19 cellular contexts compared by ENCODE assay signal in the genomic region with DNA sequence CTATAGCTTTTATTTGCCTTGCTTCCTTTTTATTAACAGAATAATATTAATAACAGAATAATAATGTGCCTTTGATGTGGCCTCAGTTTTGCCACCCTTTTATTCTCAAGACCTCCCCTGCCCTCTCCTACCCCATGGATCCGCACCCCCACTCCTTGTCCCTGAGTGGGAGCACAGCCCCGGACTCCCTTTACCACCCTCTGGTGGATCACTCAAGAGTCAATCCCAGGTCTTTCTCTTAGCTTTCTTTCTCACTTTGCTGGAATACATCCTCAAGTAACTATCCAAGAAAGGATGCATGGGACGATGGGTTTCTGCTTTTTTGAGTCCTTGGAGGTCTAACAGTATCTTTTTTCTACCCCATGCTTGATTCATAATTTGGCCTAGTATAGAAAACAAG.
DNase-seq lines count a peak whose midpoint lies in the region; ATAC-seq and TF ChIP-seq lines count a peak whose summit lies in the region.
"Had no signal": no experiment of that assay in that cellular context is flagged by ENCODE, and none has a peak within 500 bp of the region (broad histone marks: within the 10 kb centered on the region; RNA-seq: fewer than 3 reads in every experiment).

No MANE protein-coding gene starts in this region.

- H3F3A ChIP-seq in smooth muscle cell (ENCODE audit: low read depth): peaks cover 15% of the 10 kb centered on the region
- H3F3A ChIP-seq in MM.1S (ENCODE audit: insufficient read depth, low read length): no peaks in the 10 kb centered on the region; the same call in 1 of the 2 replicates

- peak; percentile 20 for DNase-seq in activated T-cell treated with anti-CD3 and anti-CD28 coated beads, Interleukin-2, amount 50 U/mL, for 24 hours
- no peak for DNase-seq in activated T-cell treated with anti-CD3 and anti-CD28 coated beads for 4 hours
- DNase-seq in GM10248 (ENCODE audit: extremely low spot score): peak; percentile 6
- no peak for DNase-seq in effector memory CD8-positive, alpha-beta T cell
- no peak for DNase-seq in smooth muscle cell (lab: John Stamatoyannopoulos, UW; ENCODE audit: unreplicated experiment)
- no peak for DNase-seq in cerebellar nuclear complex (lab: John Stamatoyannopoulos, UW)
- no peak for DNase-seq in osteoblast (ENCODE audit: insufficient read length, low spot score, missing footprints)
- DNase-seq in MM.1S: no peak
- DNase-seq: activated naive CD4-positive, alpha-beta T cell treated with anti-CD3 and anti-CD28 coated beads for 36 hours; IMR-90; NCI-H2029 treated with DMSO at 0.1 percent for 48 hours; NCI-H524; PC-9; posterior cingulate gyrus; stimulated activated CD4-positive, alpha-beta T cell treated with anti-CD3 and anti-CD28 coated beads, Interleukin-12 subunit alpha, Interleukin-12 subunit beta, amount 100 ng/mL, for 4 hours; stimulated activated naive CD4-positive, alpha-beta T cell had no signal

- no peaks in the 10 kb centered on the region for H3K9me2 ChIP-seq in MM.1S (replicated peaks; ENCODE audit: insufficient read depth, low read length)

- H3K27ac Mint-ChIP-seq in activated T-cell treated with anti-CD3 and anti-CD28 coated beads, Interleukin-2, amount 50 U/mL, for 24 hours: no peak overlapping the region
- peak overlapping the region; percentile 96 to 98 for H3K27ac Mint-ChIP-seq in effector memory CD8-positive, alpha-beta T cell
- H3K27ac Mint-ChIP-seq: activated naive CD4-positive, alpha-beta T cell treated with anti-CD3 and anti-CD28 coated beads for 36 hours had no signal

- no peaks in the 10 kb centered on the region for H3K79me2 ChIP-seq in smooth muscle cell (ENCODE audit: low read depth)
- no peaks in the 10 kb centered on the region for H3K79me2 ChIP-seq in osteoblast (ENCODE audit: insufficient read depth, low read length)
- no peaks in the 10 kb centered on the region for H3K79me2 ChIP-seq in MM.1S (ENCODE audit: low read length)

- H3K27me3 ChIP-seq in smooth muscle cell (ENCODE audit: low read depth): no peaks in the 10 kb centered on the region
- no peaks in the 10 kb centered on the region for H3K27me3 ChIP-seq in osteoblast (ENCODE audit: insufficient read depth, low read length)
- H3K27me3 ChIP-seq in MM.1S (replicated peaks; ENCODE audit: insufficient read depth, low read length): peaks cover 6% of the 10 kb centered on the region; the same call in 1 of the 2 replicates
- H3K27me3 ChIP-seq: breast epithelium had no signal

- no peaks in the 10 kb centered on the region for H3K36me3 ChIP-seq in smooth muscle cell (ENCODE audit: low read depth)
- H3K36me3 ChIP-seq in osteoblast (ENCODE audit: insufficient read depth, low read length): no peaks in the 10 kb centered on the region
- H3K36me3 ChIP-seq in MM.1S (replicated peaks; ENCODE audit: insufficient read depth, low read length): no peaks in the 10 kb centered on the region
- H3K36me3 ChIP-seq: breast epithelium had no signal

- ATAC-seq in effector memory CD8-positive, alpha-beta T cell (replicated peaks): no peak
- ATAC-seq: GM12878 had no signal

- H3K4me3 Mint-ChIP-seq in activated T-cell treated with anti-CD3 and anti-CD28 coated beads, Interleukin-2, amount 50 U/mL, for 24 hours: no peak overlapping the region
- H3K4me3 Mint-ChIP-seq in effector memory CD8-positive, alpha-beta T cell: peak overlapping the region; percentile 91 to 95
- H3K4me3 Mint-ChIP-seq: activated naive CD4-positive, alpha-beta T cell treated with anti-CD3 and anti-CD28 coated beads for 36 hours had no signal

- CTCF ChIA-PET in GM10248 (lab: Yijun Ruan, JAX): interaction anchor here (0.8 to 1.3 kb wide), 3 partner anchors 12 to 98 kb away, joined by 4 to 5 read pairs (median 4); no protein-coding TSS in a partner anchor

- H3K27ac ChIP-seq in smooth muscle cell (ENCODE audit: low read depth) (peak overlapping the region; percentile 81), osteoblast (ENCODE audit: low read depth, low read length) (no peak overlapping the region), MM.1S (ENCODE audit: low read length) (no peak overlapping the region)
- H3K27ac ChIP-seq: PC-9, SK-N-MC had no signal

- no peaks in the 10 kb centered on the region for H3K27me3 Mint-ChIP-seq in activated T-cell treated with anti-CD3 and anti-CD28 coated beads, Interleukin-2, amount 50 U/mL, for 24 hours
- no peaks in the 10 kb centered on the region for H3K27me3 Mint-ChIP-seq in effector memory CD8-positive, alpha-beta T cell

- peaks cover 4% of the 10 kb centered on the region for H3K36me3 Mint-ChIP-seq in activated T-cell treated with anti-CD3 and anti-CD28 coated beads, Interleukin-2, amount 50 U/mL, for 24 hours (ENCODE audit: low read depth)
- H3K36me3 Mint-ChIP-seq in effector memory CD8-positive, alpha-beta T cell (ENCODE audit: insufficient read depth): peaks cover 34% of the 10 kb centered on the region

- H3K4me1 ChIP-seq in smooth muscle cell (ENCODE audit: low read depth) (no peaks in the 10 kb centered on the region), osteoblast (ENCODE audit: insufficient read depth, low read length) (peaks cover 17% of the 10 kb centered on the region), MM.1S (ENCODE audit: low read length) (no peaks in the 10 kb centered on the region)
- H3K4me1 ChIP-seq: breast epithelium had no signal

- POLR2A ChIA-PET in GM10248 (lab: Yijun Ruan, JAX): no interaction called here

- H3K4me1 Mint-ChIP-seq in activated T-cell treated with anti-CD3 and anti-CD28 coated beads, Interleukin-2, amount 50 U/mL, for 24 hours (ENCODE audit: low read depth): peaks cover 60% of the 10 kb centered on the region
- peaks cover 55 to 66% of the 10 kb centered on the region in 2 donors for H3K4me1 Mint-ChIP-seq in effector memory CD8-positive, alpha-beta T cell (ENCODE audit: low read depth in 2 of 2)

- H3K4me3 ChIP-seq in smooth muscle cell (no peak overlapping the region), osteoblast (ENCODE audit: insufficient read depth, low read length) (no peak overlapping the region), MM.1S (ENCODE audit: low read length) (no peak overlapping the region)
- H3K4me3 ChIP-seq: breast epithelium, GM12878, PC-9, SK-N-MC had no signal

- H3K4me2 ChIP-seq in smooth muscle cell (no peak overlapping the region), osteoblast (ENCODE audit: insufficient read depth, low read length) (no peak overlapping the region), MM.1S (ENCODE audit: low read depth, low read length) (no peak overlapping the region)
- H3K4me2 ChIP-seq: PC-9 had no signal

- no peaks in the 10 kb centered on the region for H3K9me3 Mint-ChIP-seq in activated T-cell treated with anti-CD3 and anti-CD28 coated beads, Interleukin-2, amount 50 U/mL, for 24 hours
- H3K9me3 Mint-ChIP-seq in effector memory CD8-positive, alpha-beta T cell: no peaks in the 10 kb centered on the region

- WGBS in smooth muscle cell (ENCODE audit: low lambda C conversion rate): 97% methylated on average over 3 of the region's 3 CpGs

- H4K20me1 ChIP-seq in smooth muscle cell (ENCODE audit: low read depth) (no peaks in the 10 kb centered on the region), osteoblast (ENCODE audit: insufficient read depth, low read length) (no peaks in the 10 kb centered on the region), MM.1S (ENCODE audit: insufficient read depth, low read length) (no peaks in the 10 kb centered on the region)

- H2AFZ ChIP-seq in smooth muscle cell (ENCODE audit: low read depth) (no peak overlapping the region), osteoblast (ENCODE audit: low read length) (no peak overlapping the region), MM.1S (ENCODE audit: low read length) (no peak overlapping the region)
- H2AFZ ChIP-seq: PC-9 had no signal

- no peaks in the 10 kb centered on the region for H3K9me3 ChIP-seq in smooth muscle cell (replicated peaks; ENCODE audit: low read depth)
- H3K9me3 ChIP-seq in osteoblast (ENCODE audit: low read depth, low read length): no peaks in the 10 kb centered on the region
- no peaks in the 10 kb centered on the region for H3K9me3 ChIP-seq in MM.1S (replicated peaks; ENCODE audit: insufficient read depth, low read length)
- H3K9me3 ChIP-seq: breast epithelium had no signal

- no peak overlapping the region for H3K9ac ChIP-seq in smooth muscle cell (ENCODE audit: low read depth)
- no peak overlapping the region for H3K9ac ChIP-seq in MM.1S (ENCODE audit: low read length)

- TF ChIP-seq CTCF in GM10248 (IDR thresholded peaks at IDR 0.05; ENCODE audit: control extremely low read depth, extremely low read depth, low read depth, missing control alignments) (no peak), smooth muscle cell (IDR thresholded peaks at IDR 0.05; ENCODE audit: borderline replicate concordance, insufficient read depth, poor library complexity, severe bottlenecking) (no peak), osteoblast (IDR thresholded peaks at IDR 0.05; ENCODE audit: extremely low read depth, low read depth, low read length) (no peak), MM.1S (IDR thresholded peaks at IDR 0.05; ENCODE audit: low read length) (no peak)

Comparison
In these comparisons a context has a peak if more than half of its experiments do, and no peak if none do; other contexts are left out.
1. DNase-seq: peak in activated T-cell treated with anti-CD3 and anti-CD28 coated beads, Interleukin-2, amount 50 U/mL, for 24 hours (single experiment) and GM10248 (single experiment); none in activated T-cell treated with anti-CD3 and anti-CD28 coated beads for 4 hours (single experiment), effector memory CD8-positive, alpha-beta T cell (0 of 3), smooth muscle cell (single experiment), cerebellar nuclear complex (0 of 2), osteoblast (single experiment) and MM.1S (single experiment).